ENCODE assay signal across 10 cellular contexts in the genomic region with DNA sequence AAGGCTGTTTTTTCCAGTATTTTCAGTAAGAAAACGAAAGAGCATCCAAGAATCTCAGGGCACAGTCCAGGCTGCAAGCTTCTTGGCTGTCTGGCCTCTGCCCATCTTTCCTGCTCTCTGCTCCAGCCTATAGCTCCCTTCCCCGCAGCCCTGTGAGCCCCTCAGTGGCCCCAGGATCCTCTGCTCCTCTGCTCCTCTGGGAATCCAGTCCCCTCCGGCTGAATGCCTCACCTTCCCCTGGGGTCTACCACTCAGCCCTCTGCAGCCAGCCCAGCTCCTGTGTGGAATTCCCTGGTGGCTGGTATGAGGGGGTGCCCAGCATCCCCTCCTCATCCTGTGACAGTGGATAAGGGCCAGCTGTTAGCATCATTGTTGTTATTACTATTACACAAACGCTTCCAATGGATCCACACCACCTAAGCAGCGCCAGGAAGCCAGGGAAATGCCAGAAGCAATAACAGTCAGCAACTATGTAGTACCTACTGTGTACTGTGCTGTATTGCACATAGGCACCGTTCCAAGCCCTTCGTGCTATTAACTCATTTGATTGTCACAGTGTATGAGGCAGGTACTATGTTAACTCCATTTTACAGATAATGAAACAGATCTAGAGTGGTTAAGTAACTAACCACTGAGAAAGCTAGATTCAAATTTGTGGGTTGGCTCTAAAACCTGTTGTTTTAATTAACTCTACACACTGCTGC.
A peak's percentile ranks its signal among the peaks of the same experiment; 100 is the strongest.
DNase-seq lines count a peak whose midpoint lies in the region; ATAC-seq and TF ChIP-seq lines count a peak whose summit lies in the region.
"Had no signal": no experiment of that assay in that cellular context is flagged by ENCODE, and none has a peak within 500 bp of the region (broad histone marks: within the 10 kb centered on the region; RNA-seq: fewer than 3 reads in every experiment).

No MANE protein-coding gene starts in this region.

- CTCF ChIA-PET in Caco-2 (lab: Charles Lee) = interaction anchor here (0.6 to 2.7 kb wide), 3 partner anchors 20 to 259 kb away, joined by 3 to 9 read pairs (median 3); partner anchors contain the start of gene CEBPB

- H3K36me3 Mint-ChIP-seq in Caco-2 (ENCODE audit: insufficient read depth, unreplicated experiment) = peaks cover 11% of the 10 kb centered on the region
- no peaks in the 10 kb centered on the region for H3K36me3 Mint-ChIP-seq in activated naive CD8-positive, alpha-beta T cell treated with anti-CD3 and anti-CD28 coated beads, Interleukin-2, amount 50 U/mL, for 24 hours (ENCODE audit: low read depth)
- H3K36me3 Mint-ChIP-seq: WTC11 had no signal

- H3K27me3 Mint-ChIP-seq in Caco-2 (ENCODE audit: insufficient read depth, unreplicated experiment) = no peaks in the 10 kb centered on the region
- peaks cover 46% of the 10 kb centered on the region for H3K27me3 Mint-ChIP-seq in activated naive CD8-positive, alpha-beta T cell treated with anti-CD3 and anti-CD28 coated beads, Interleukin-2, amount 50 U/mL, for 24 hours

- peaks cover 65% of the 10 kb centered on the region for H3K4me1 ChIP-seq in Caco-2

- peaks cover 71% of the 10 kb centered on the region for H3K4me1 Mint-ChIP-seq in Caco-2 (ENCODE audit: low read depth, unreplicated experiment)
- peaks cover 20% of the 10 kb centered on the region for H3K4me1 Mint-ChIP-seq in activated naive CD8-positive, alpha-beta T cell treated with anti-CD3 and anti-CD28 coated beads, Interleukin-2, amount 50 U/mL, for 24 hours

- intact Hi-C loops in Caco-2 (cut with micrococcal nuclease; ENCODE audit: unreplicated experiment) (no loop called here), sciatic nerve (cut with DNase I) (loop anchor here (10.0 kb wide), 1 partner anchor 155 kb away; no protein-coding TSS in a partner anchor)

- TF ChIP-seq CTCF in Caco-2 (IDR thresholded peaks at IDR 0.05; ENCODE audit: insufficient read depth in 1 of 2, low read depth in 1 of 2, low read length in 1 of 2, severe bottlenecking in 1 of 2, unreplicated experiment in 1 of 2) = no peak

- POLR2A ChIA-PET in Caco-2 (lab: Charles Lee) = interaction anchor here (0.6 kb wide), 1 partner anchor 226 kb away, joined by 6 read pairs; no protein-coding TSS in a partner anchor

- ATAC-seq in GM19395 (IDR thresholded peaks at IDR 0.05; ENCODE audit: unreplicated experiment) (peak; percentile 67), HG03066 (IDR thresholded peaks at IDR 0.05; ENCODE audit: low read depth, unreplicated experiment) (peak; percentile 60), sciatic nerve (no peak)
- ATAC-seq in activated naive CD8-positive, alpha-beta T cell treated with anti-CD3 and anti-CD28 coated beads, Interleukin-2, amount 50 U/mL, for 24 hours = peak; percentile 68
- ATAC-seq: WTC11 had no signal

- H3K27ac ChIP-seq in caudate nucleus (ENCODE audit: low read depth, low read length) = no peak overlapping the region

- H3K4me3 ChIP-seq in Caco-2 (ENCODE audit: low read depth, low read length) = no peak overlapping the region

- no peaks in the 10 kb centered on the region for H3K36me3 ChIP-seq in Caco-2 (ENCODE audit: control insufficient read depth, insufficient read depth, low read length)

- DNase-seq in Caco-2 = no peak
- no peak for DNase-seq in activated naive CD8-positive, alpha-beta T cell treated with anti-CD3 and anti-CD28 coated beads, Interleukin-2, amount 50 U/mL, for 24 hours
- no peak for DNase-seq in NCI-H446 treated with DMSO at 0.1 percent for 48 hours (lab: John Stamatoyannopoulos, UW)
- DNase-seq in sciatic nerve (ENCODE audit: low spot score) = no peak
- DNase-seq in inferior parietal cortex (ENCODE audit: extremely low spot score) = no peak
- no peak for DNase-seq in caudate nucleus (lab: John Stamatoyannopoulos, UW)
- DNase-seq: NK-92 treated with Interleukin-12 subunit alpha and Interleukin-12 subunit beta, amount 100 ng/mL, for 24 hours had no signal

- no peaks in the 10 kb centered on the region for H3K9me3 ChIP-seq in Caco-2

- H3K9me3 Mint-ChIP-seq in Caco-2 (ENCODE audit: unreplicated experiment) = peaks cover 9% of the 10 kb centered on the region
- H3K9me3 Mint-ChIP-seq in activated naive CD8-positive, alpha-beta T cell treated with anti-CD3 and anti-CD28 coated beads, Interleukin-2, amount 50 U/mL, for 24 hours = no peaks in the 10 kb centered on the region

- BruUV-seq in Caco-2 (replicated peaks; lab: Mats Ljungman, UMichigan) = no TSS peak

- H3K27ac Mint-ChIP-seq in Caco-2 (ENCODE audit: unreplicated experiment) = peak overlapping the region; percentile 30
- H3K27ac Mint-ChIP-seq in activated naive CD8-positive, alpha-beta T cell treated with anti-CD3 and anti-CD28 coated beads, Interleukin-2, amount 50 U/mL, for 24 hours = no peak overlapping the region

- H3K4me3 Mint-ChIP-seq in Caco-2 (ENCODE audit: unreplicated experiment) = no peak overlapping the region
- no peak overlapping the region for H3K4me3 Mint-ChIP-seq in activated naive CD8-positive, alpha-beta T cell treated with anti-CD3 and anti-CD28 coated beads, Interleukin-2, amount 50 U/mL, for 24 hours
- H3K4me3 Mint-ChIP-seq: WTC11 had no signal

- no peaks in the 10 kb centered on the region for H3K27me3 ChIP-seq in Caco-2 (replicated peaks; ENCODE audit: control insufficient read depth, insufficient read depth, low read length)
